11 cellular contexts compared by ENCODE assay signal in the genomic region with DNA sequence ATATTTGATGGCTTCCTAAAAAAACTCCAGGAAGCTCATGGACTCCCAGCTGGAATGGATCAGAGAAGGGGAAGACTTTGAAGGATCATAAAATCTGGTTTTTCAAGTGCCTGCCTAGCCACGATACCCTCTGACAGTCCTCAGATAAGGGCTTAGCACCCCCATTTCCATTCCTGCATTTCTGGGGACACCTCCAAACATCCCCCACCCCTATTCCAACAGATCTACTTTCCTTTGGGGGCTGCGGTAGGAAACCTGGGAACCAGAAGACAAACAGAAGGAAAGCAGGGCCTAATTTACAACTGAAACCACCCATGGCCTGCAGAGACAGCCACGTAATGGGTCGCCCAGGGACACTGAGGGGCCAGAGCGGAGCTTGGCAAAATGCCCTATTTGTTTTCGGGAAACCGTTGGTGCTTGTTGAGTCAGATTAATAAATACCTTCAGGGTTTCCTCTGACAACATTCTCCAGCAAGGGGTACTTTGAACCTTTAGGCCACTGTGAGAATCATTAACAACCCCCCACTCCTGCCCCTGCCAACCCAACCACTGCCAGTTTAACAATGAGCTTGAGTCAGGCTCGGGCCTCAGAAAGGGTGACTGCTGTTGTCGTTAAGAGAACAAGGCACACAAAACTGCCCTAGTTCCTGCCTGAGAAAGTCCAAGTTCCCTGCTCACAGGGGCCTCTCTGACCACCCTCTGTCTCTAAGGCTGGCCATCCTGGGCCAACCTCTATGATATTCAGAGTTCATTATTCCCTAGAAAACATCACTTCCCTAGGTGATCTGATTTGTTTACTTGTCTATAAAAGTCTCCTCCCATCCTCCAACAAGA. TPM values are rescaled to one million over a fixed set of nuclear protein-coding genes. Genes with fewer than 3 reads are reported as not detected.
DNase-seq lines count a peak whose midpoint lies in the region; ATAC-seq, FAIRE-seq and TF ChIP-seq lines count a peak whose summit lies in the region.
"Had no signal": no experiment of that assay in that cellular context is flagged by ENCODE, and none has a peak within 500 bp of the region (broad histone marks: within the 10 kb centered on the region; RNA-seq: fewer than 3 reads in every experiment).

No MANE protein-coding gene starts in this region.

- H3K4me3 ChIP-seq in astrocyte (ENCODE audit: insufficient read depth, low read depth, low read length) (no peak overlapping the region), transverse colon (no peak overlapping the region)
- H3K4me3 ChIP-seq: vagina had no signal

- peak overlapping the region; percentile 27 for H3K9ac ChIP-seq in astrocyte (ENCODE audit: low read length)

- FAIRE-seq in HTR-8/SVneo (lab: Jason Lieb, UNC) (no peak), astrocyte (lab: Jason Lieb, UNC) (no peak)

- H3K4me1 ChIP-seq in astrocyte (ENCODE audit: insufficient read depth, low read length) (peaks cover 4% of the 10 kb centered on the region), transverse colon (peaks cover 7 to 46% (median 31%) of the 10 kb centered on the region in 4 donors)
- H3K4me1 ChIP-seq: vagina had no signal

- peak; percentile 32 for TF ChIP-seq EP300 in transverse colon (IDR thresholded peaks at IDR 0.05; ENCODE audit: low read depth)

- intact Hi-C loops in transverse colon (cut with DNase I; ENCODE audit: low total_unique reads) = no loop called here
- intact Hi-C loops in natural killer cell (cut with micrococcal nuclease) = no loop called here

- H3K4me2 ChIP-seq in astrocyte (ENCODE audit: low read length) = peak overlapping the region; percentile 25

- H3K4me3 Mint-ChIP-seq in astrocyte (ENCODE audit: unreplicated experiment) (no peak overlapping the region), natural killer cell (no peak overlapping the region)
- H3K4me3 Mint-ChIP-seq: activated CD4-positive, alpha-beta memory T cell treated with anti-CD3 and anti-CD28 coated beads, Interleukin-2, amount 10 ng/mL, durations not matched to agents 7 days and 5 days had no signal

- 32% methylated on average over 9 of the region's 9 CpGs; no CpG with 5 or more reads in 1 of the 2 donors for WGBS in transverse colon (ENCODE audit: low coverage in 1 of 2), 2 donors

- H3K27me3 ChIP-seq in astrocyte (ENCODE audit: insufficient read depth, low read length) (no peaks in the 10 kb centered on the region), transverse colon (no peaks in the 10 kb centered on the region)
- H3K27me3 ChIP-seq: vagina had no signal

- DNase-seq in HTR-8/SVneo (ENCODE audit: insufficient read length, low spot score) = peak; percentile 34
- DNase-seq in astrocyte (ENCODE audit: low read depth) = peak; percentile 25
- DNase-seq in inferior parietal cortex (ENCODE audit: extremely low spot score) = peak; percentile 8
- DNase-seq in transverse colon = peak; percentile 81
- DNase-seq in A172 (ENCODE audit: low spot score) = no peak
- no peak for DNase-seq in natural killer cell
- DNase-seq: activated CD4-positive, alpha-beta memory T cell treated with anti-CD3 and anti-CD28 coated beads, Interleukin-2, amount 10 ng/mL, durations not matched to agents 7 days and 5 days; left cardiac atrium; NCI-H510A treated with DMSO at 0.1 percent for 48 hours had no signal

- ATAC-seq in HG03457 (IDR thresholded peaks at IDR 0.05; ENCODE audit: unreplicated experiment) = no peak
- ATAC-seq in natural killer cell = no peak

- no peaks in the 10 kb centered on the region for H3K79me2 ChIP-seq in astrocyte (ENCODE audit: insufficient read depth, low read length)

- in situ Hi-C loops in transverse colon (cut with MboI; ENCODE audit: low pct_ligation_motif_present in 1 of 4, low pct_unique_long_range_greater_than_20kb in 1 of 4, low sequenced_read_pairs in 3 of 4) = no loop called here

- H3K9me3 ChIP-seq in astrocyte (ENCODE audit: insufficient read depth, low read depth, low read length) (no peaks in the 10 kb centered on the region), transverse colon (no peaks in the 10 kb centered on the region)
- H3K9me3 ChIP-seq: vagina had no signal

- H3K27ac ChIP-seq in astrocyte (ENCODE audit: low read depth, low read length) (peak overlapping the region; percentile 6), transverse colon (peak overlapping the region; percentile 70 to 87 (median 86))
- H3K27ac ChIP-seq: vagina had no signal

- TF ChIP-seq POLR2A in transverse colon (IDR thresholded peaks at IDR 0.05) = peak; percentile 54

- H3K27me3 Mint-ChIP-seq in astrocyte (ENCODE audit: low read depth, unreplicated experiment) (no peaks in the 10 kb centered on the region), natural killer cell (ENCODE audit: low read depth in 2 of 2) (no peaks in the 10 kb centered on the region)
- H3K27me3 Mint-ChIP-seq: activated CD4-positive, alpha-beta memory T cell treated with anti-CD3 and anti-CD28 coated beads, Interleukin-2, amount 10 ng/mL, durations not matched to agents 7 days and 5 days had no signal

- H2AFZ ChIP-seq in astrocyte (ENCODE audit: low read depth, low read length) = peak overlapping the region; percentile 54

- H3K27ac Mint-ChIP-seq in astrocyte (ENCODE audit: unreplicated experiment) (no peak overlapping the region), natural killer cell (no peak overlapping the region)
- H3K27ac Mint-ChIP-seq: activated CD4-positive, alpha-beta memory T cell treated with anti-CD3 and anti-CD28 coated beads, Interleukin-2, amount 10 ng/mL, durations not matched to agents 7 days and 5 days had no signal

- H3K9me3 Mint-ChIP-seq in astrocyte (ENCODE audit: unreplicated experiment) = no peaks in the 10 kb centered on the region
- H3K9me3 Mint-ChIP-seq in natural killer cell = no peaks in the 10 kb centered on the region
- H3K9me3 Mint-ChIP-seq: activated CD4-positive, alpha-beta memory T cell treated with anti-CD3 and anti-CD28 coated beads, Interleukin-2, amount 10 ng/mL, durations not matched to agents 7 days and 5 days had no signal

- TF ChIP-seq CTCF in astrocyte (IDR thresholded peaks at IDR 0.05; ENCODE audit: insufficient read depth, low read depth, low read length) = no peak
- TF ChIP-seq CTCF in transverse colon (IDR thresholded peaks at IDR 0.05) = no peak
- no peak for TF ChIP-seq CTCF in natural killer cell (IDR thresholded peaks at IDR 0.05)

- H3K36me3 ChIP-seq in astrocyte (ENCODE audit: insufficient read depth, low read length) (no peaks in the 10 kb centered on the region), transverse colon (no peaks in the 10 kb centered on the region)
- H3K36me3 ChIP-seq: vagina had no signal

- H3K4me1 Mint-ChIP-seq in astrocyte (ENCODE audit: low read depth, unreplicated experiment) = peaks cover 14% of the 10 kb centered on the region
- peaks cover 10 to 11% of the 10 kb centered on the region in 2 donors for H3K4me1 Mint-ChIP-seq in natural killer cell

- no peaks in the 10 kb centered on the region for H3K36me3 Mint-ChIP-seq in astrocyte (ENCODE audit: low read depth, unreplicated experiment)
- H3K36me3 Mint-ChIP-seq in natural killer cell = no peaks in the 10 kb centered on the region

- no peaks in the 10 kb centered on the region for H4K20me1 ChIP-seq in astrocyte (ENCODE audit: insufficient read depth, low read length)

RNA-seq across cellular contexts. Expression of gene RHPN2, which starts 23.5 kb away (rescaled TPM):
- 11.4 and 12.6 TPM in 2 replicates for total RNA-seq in astrocyte
- 100 to 1,000 TPM in 1 of 4 donors, 10 to 100 TPM in 3; 49.0 to 276 (median 74.3) TPM for total RNA-seq in transverse colon
- total RNA-seq in A172 (2014; rRNA removed; shearing (Covaris generic)) = 17.4 and 23.0 TPM in 2 replicates
- under 1 TPM in 1 of 3 donors, not detected in 2; 0.35 TPM for total RNA-seq in natural killer cell

RNA-seq across cellular contexts. Expression of gene GPATCH1, which starts 39.8 kb away (rescaled TPM):
- total RNA-seq in astrocyte = 6.1 and 6.6 TPM in 2 replicates
- total RNA-seq in transverse colon = 10 to 100 TPM in 3 of 4 donors, 1 to 10 TPM in 1; 9.1 to 16.8 (median 14.8) TPM
- total RNA-seq in A172 (2014; rRNA removed; shearing (Covaris generic)) = 6.5 and 8.0 TPM in 2 replicates
- 10 to 100 TPM in 2 of 3 donors, 1 to 10 TPM in 1; 9.1 to 15.0 (median 12.7) TPM for total RNA-seq in natural killer cell

Comparison
In these comparisons a context has a peak if more than half of its experiments do, and no peak if none do; other contexts are left out.
1. DNase-seq: peak in HTR-8/SVneo (single experiment), astrocyte (single experiment), inferior parietal cortex (single experiment) and transverse colon (single experiment); none in A172 (single experiment) and natural killer cell (single experiment).